13 cellular contexts compared by ENCODE assay signal in the genomic region with DNA sequence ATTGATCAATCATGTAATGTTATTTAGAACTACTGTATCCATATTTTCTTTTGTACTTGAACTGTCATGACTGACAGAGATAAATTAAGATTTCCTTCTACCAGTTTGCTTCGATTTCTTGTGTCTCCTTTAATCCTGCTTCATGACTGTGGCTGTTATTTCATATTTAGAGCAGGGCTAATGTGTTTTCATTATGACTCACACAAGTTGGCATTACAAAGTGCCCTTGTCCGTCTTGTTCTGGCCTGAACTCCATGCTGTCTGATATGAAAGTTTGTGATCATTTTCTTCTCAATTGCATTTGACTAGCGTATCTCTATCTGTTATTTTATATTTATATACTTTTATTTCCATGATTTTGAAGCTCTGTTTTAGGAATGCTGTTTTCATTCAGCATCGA.
DNase-seq lines count a peak whose midpoint lies in the region; ATAC-seq and TF ChIP-seq lines count a peak whose summit lies in the region.
"Had no signal": no experiment of that assay in that cellular context is flagged by ENCODE, and none has a peak within 500 bp of the region (broad histone marks: within the 10 kb centered on the region; RNA-seq: fewer than 3 reads in every experiment).

No MANE protein-coding gene starts in this region.

- H3K27me3 ChIP-seq in foreskin keratinocyte: no peaks in the 10 kb centered on the region
- H3K27me3 ChIP-seq: esophagus muscularis mucosa, neutrophil had no signal

- ATAC-seq in foreskin keratinocyte (peak; percentile 84), GM18870 (IDR thresholded peaks at IDR 0.05; ENCODE audit: unreplicated experiment) (no peak), HG03025 (IDR thresholded peaks at IDR 0.05; ENCODE audit: low FRiP score, unreplicated experiment) (no peak)

- H3K27ac ChIP-seq in foreskin keratinocyte: no peak overlapping the region
- H3K27ac ChIP-seq: esophagus muscularis mucosa, neutrophil had no signal

- TF ChIP-seq CTCF in AG10803 (conservative IDR thresholded peaks at IDR 0.05; ENCODE audit: low read length): no peak
- TF ChIP-seq CTCF in foreskin keratinocyte (conservative IDR thresholded peaks at IDR 0.05): no peak

- DNase-seq in AG10803 (ENCODE audit: low read depth) (peak; percentile 42), HT1080 (ENCODE audit: low read depth) (peak; percentile 84), amniotic epithelial cell (ENCODE audit: low read depth) (peak; percentile 27), foreskin keratinocyte (peak; percentile 28 to 66), retina (no peak)
- no peak for DNase-seq in stimulated activated CD4-positive, alpha-beta T cell treated with anti-CD3 and anti-CD28 coated beads, Interleukin-2, amount 100 ng/mL, for 24 hours
- DNase-seq: amniotic stem cell; NCI-H187 treated with DMSO at 0.1 percent for 48 hours; stimulated activated CD4-positive, alpha-beta T cell treated with anti-CD3 and anti-CD28 coated beads, Interleukin-4, amount 100 ng/mL, for 24 hours had no signal

- H3K4me1 ChIP-seq in foreskin keratinocyte: peaks cover 12% of the 10 kb centered on the region

- no peak overlapping the region for H3K4me3 ChIP-seq in AG10803 (ENCODE audit: low read length)
- H3K4me3 ChIP-seq: esophagus muscularis mucosa had no signal

Comparison
In these comparisons a context has a peak if more than half of its experiments do, and no peak if none do; other contexts are left out.
1. DNase-seq: peak in AG10803 (single experiment), HT1080 (single experiment), amniotic epithelial cell (single experiment) and foreskin keratinocyte (2 of 2); none in retina (single experiment) and stimulated activated CD4-positive, alpha-beta T cell treated with anti-CD3 and anti-CD28 coated beads, Interleukin-2, amount 100 ng/mL, for 24 hours (0 of 2).